8 cellular contexts compared by ENCODE assay signal in genomic region chr1:239951518-239952130, GRCh38.
DNase-seq lines count a peak whose midpoint lies in the region; ATAC-seq and TF ChIP-seq lines count a peak whose summit lies in the region.
"Had no signal": no experiment of that assay in that cellular context is flagged by ENCODE, and none has a peak within 500 bp of the region (broad histone marks: within the 10 kb centered on the region; RNA-seq: fewer than 3 reads in every experiment).

No MANE protein-coding gene starts in this region.

- H3K4me3 Mint-ChIP-seq in stimulated activated effector memory CD8-positive, alpha-beta T cell treated with anti-CD3 and anti-CD28 coated beads, Interleukin-12 subunit alpha, Interleukin-12 subunit beta, amount 100 ng/mL, for 72 hours, result no peak overlapping the region
- H3K4me3 Mint-ChIP-seq: activated naive CD8-positive, alpha-beta T cell treated with anti-CD3 and anti-CD28 coated beads, Interleukin-2, amount 10 ng/mL, durations not matched to agents 7 days and 5 days had no signal

- no peaks in the 10 kb centered on the region for H3K27me3 ChIP-seq in liver (ENCODE audit: control insufficient read depth in 4 of 4, insufficient read depth in 4 of 4, low read length in 3 of 4)

- H3K4me1 Mint-ChIP-seq in stimulated activated effector memory CD8-positive, alpha-beta T cell treated with anti-CD3 and anti-CD28 coated beads, Interleukin-12 subunit alpha, Interleukin-12 subunit beta, amount 100 ng/mL, for 72 hours, result no peaks in the 10 kb centered on the region
- H3K4me1 Mint-ChIP-seq: activated naive CD8-positive, alpha-beta T cell treated with anti-CD3 and anti-CD28 coated beads, Interleukin-2, amount 10 ng/mL, durations not matched to agents 7 days and 5 days had no signal

- WGBS in liver, result 54% methylated on average over 3 of the region's 3 CpGs

- no peaks in the 10 kb centered on the region for H3K36me3 ChIP-seq in liver (ENCODE audit: control insufficient read depth in 4 of 4, insufficient read depth in 3 of 4, low read depth in 1 of 4, low read length in 3 of 4)

- H3K4me3 ChIP-seq in HFF-Myc (replicated peaks; ENCODE audit: low read depth, low read length), result no peak overlapping the region
- no peak overlapping the region for H3K4me3 ChIP-seq in coronary artery
- no peak overlapping the region for H3K4me3 ChIP-seq in liver (ENCODE audit: low read depth in 1 of 3, low read length in 3 of 3)

- H3K9me3 ChIP-seq in liver (ENCODE audit: control insufficient read depth in 4 of 4, low read length in 3 of 4), result no peaks in the 10 kb centered on the region

- H3K9ac ChIP-seq in liver (ENCODE audit: low read depth in 1 of 2, low read length in 2 of 2), result no peak overlapping the region

- no peak overlapping the region for H3K27ac ChIP-seq in coronary artery
- H3K27ac ChIP-seq in liver (ENCODE audit: low read depth in 1 of 2, low read length in 2 of 2), result no peak overlapping the region

- ATAC-seq in stimulated activated effector memory CD8-positive, alpha-beta T cell treated with anti-CD3 and anti-CD28 coated beads, Interleukin-12 subunit alpha, Interleukin-12 subunit beta, amount 100 ng/mL, for 72 hours, result no peak

- no peaks in the 10 kb centered on the region for H3K36me3 Mint-ChIP-seq in stimulated activated effector memory CD8-positive, alpha-beta T cell treated with anti-CD3 and anti-CD28 coated beads, Interleukin-12 subunit alpha, Interleukin-12 subunit beta, amount 100 ng/mL, for 72 hours
- H3K36me3 Mint-ChIP-seq: activated naive CD8-positive, alpha-beta T cell treated with anti-CD3 and anti-CD28 coated beads, Interleukin-2, amount 10 ng/mL, durations not matched to agents 7 days and 5 days had no signal

- H3K4me1 ChIP-seq in liver (ENCODE audit: control insufficient read depth in 4 of 4, insufficient read depth in 4 of 4, low read length in 3 of 4), result peaks cover 0 to 3% (median 1%) of the 10 kb centered on the region in 4 donors

- DNase-seq in GF-D8 (lab: John Stamatoyannopoulos, UW) (peak; percentile 4), HFF-Myc (ENCODE audit: extremely low read depth, low read depth) (peak; percentile 35), NCI-H1436 treated with DMSO at 0.1 percent for 48 hours (lab: John Stamatoyannopoulos, UW) (peak; percentile 39), T1000 (lab: John Stamatoyannopoulos, UW) (peak; percentile 17), coronary artery (ENCODE audit: low spot score) (no peak)
- peak; percentile 14 to 61 for DNase-seq in stimulated activated effector memory CD8-positive, alpha-beta T cell treated with anti-CD3 and anti-CD28 coated beads, Interleukin-12 subunit alpha, Interleukin-12 subunit beta, amount 100 ng/mL, for 72 hours (ENCODE audit: low spot score in 2 of 2)
- DNase-seq: activated naive CD8-positive, alpha-beta T cell treated with anti-CD3 and anti-CD28 coated beads, Interleukin-2, amount 10 ng/mL, durations not matched to agents 7 days and 5 days had no signal

- no peaks in the 10 kb centered on the region for H3K9me3 Mint-ChIP-seq in stimulated activated effector memory CD8-positive, alpha-beta T cell treated with anti-CD3 and anti-CD28 coated beads, Interleukin-12 subunit alpha, Interleukin-12 subunit beta, amount 100 ng/mL, for 72 hours
- H3K9me3 Mint-ChIP-seq: activated naive CD8-positive, alpha-beta T cell treated with anti-CD3 and anti-CD28 coated beads, Interleukin-2, amount 10 ng/mL, durations not matched to agents 7 days and 5 days had no signal

- TF ChIP-seq CTCF in HFF-Myc (IDR thresholded peaks at IDR 0.05; ENCODE audit: low read depth, low read length, missing control alignments) (peak; percentile 69), coronary artery (IDR thresholded peaks at IDR 0.05) (peak; percentile 32), liver (IDR thresholded peaks at IDR 0.05; ENCODE audit: low read depth, low read length, missing input control) (peak; percentile 62)

- peak; percentile 84 to 85 for TF ChIP-seq RAD21 in liver (IDR thresholded peaks at IDR 0.05)

- no peak overlapping the region for H3K27ac Mint-ChIP-seq in stimulated activated effector memory CD8-positive, alpha-beta T cell treated with anti-CD3 and anti-CD28 coated beads, Interleukin-12 subunit alpha, Interleukin-12 subunit beta, amount 100 ng/mL, for 72 hours
- H3K27ac Mint-ChIP-seq: activated naive CD8-positive, alpha-beta T cell treated with anti-CD3 and anti-CD28 coated beads, Interleukin-2, amount 10 ng/mL, durations not matched to agents 7 days and 5 days had no signal

TF ChIP-seq in liver, 16 proteins besides CTCF, POLR2A, EP300 and RAD21:
- peak in 1 of 2 donors; percentile 9 for TF ChIP-seq HNF4A (conservative IDR thresholded peaks at IDR 0.05)
- TF ChIP-seq MAX (IDR thresholded peaks at IDR 0.05), result no peak
